22 cellular contexts compared by ENCODE assay signal in genomic region chr4:152050098-152050497, GRCh38.
"Had no signal": no experiment of that assay in that cellular context is flagged by ENCODE, and none has a peak within 500 bp of the region (broad histone marks: within the 10 kb centered on the region; RNA-seq: fewer than 3 reads in every experiment).

No MANE protein-coding gene starts in this region.

- ATAC-seq: gastrocnemius medialis; naive thymus-derived CD4-positive, alpha-beta T cell; psoas muscle; right cardiac atrium; stimulated activated effector memory CD8-positive, alpha-beta T cell treated with anti-CD3 and anti-CD28 coated beads, Interleukin-12 subunit alpha, Interleukin-12 subunit beta, amount 100 ng/mL, for 72 hours had no signal

- DNase-seq: dorsolateral prefrontal cortex; effector CD4-positive, alpha-beta T cell; foreskin fibroblast; gastrocnemius medialis; mammary epithelial cell; mesendoderm; midbrain; naive thymus-derived CD4-positive, alpha-beta T cell; nephron progenitor cell; occipital lobe; ovary; posterior cingulate gyrus; psoas muscle; right cardiac atrium; sigmoid colon; stimulated activated CD4-positive, alpha-beta T cell treated with anti-CD3 and anti-CD28 coated beads, Interleukin-2, amount 100 ng/mL, for 24 hours; stimulated activated CD4-positive, alpha-beta T cell treated with anti-CD3 and anti-CD28 coated beads, Interleukin-4, amount 100 ng/mL, for 24 hours; stimulated activated naive CD4-positive, alpha-beta T cell treated with Interleukin-2 at 50 U/mL for 16 hours; stomach; tibial artery had no signal

- H3K36me3 ChIP-seq: gastrocnemius medialis, ovary, sigmoid colon, stomach, tibial artery, vagina had no signal

- H3K27me3 ChIP-seq: gastrocnemius medialis, ovary, tibial artery, vagina had no signal

- H3K9me3 ChIP-seq: gastrocnemius medialis, ovary, psoas muscle, sigmoid colon, stomach, tibial artery, vagina had no signal

- H3K4me3 ChIP-seq: dorsolateral prefrontal cortex, gastrocnemius medialis, ovary, psoas muscle, sigmoid colon, stomach, tibial artery, vagina had no signal

- H3K27ac ChIP-seq: dorsolateral prefrontal cortex, gastrocnemius medialis, ovary, psoas muscle, sigmoid colon, stomach, tibial artery, vagina had no signal
